In the genomic region with DNA sequence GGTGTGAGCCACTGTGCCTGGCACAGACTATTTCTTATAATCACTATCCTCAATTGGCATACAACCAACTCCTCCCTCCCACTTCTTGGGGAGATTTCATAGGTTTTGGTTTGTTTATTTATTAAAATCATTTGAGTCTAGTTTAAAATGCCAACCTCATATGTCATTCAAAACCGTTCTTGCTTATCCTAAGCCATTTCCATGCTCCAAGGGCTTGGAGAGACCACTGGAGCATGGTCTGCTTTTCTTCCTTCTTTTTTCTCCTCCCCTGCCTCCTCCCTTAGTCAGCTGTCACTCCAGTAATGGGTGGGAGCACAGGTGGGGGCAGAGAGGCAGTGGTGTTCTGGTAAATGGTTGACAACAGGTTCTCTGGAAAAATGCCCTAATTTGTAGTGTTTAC, we compare ENCODE assay signal across 35 cellular contexts. TPM values are rescaled to one million over a fixed set of nuclear protein-coding genes. Genes with fewer than 3 reads are reported as not detected.
"Had no signal": no experiment of that assay in that cellular context is flagged by ENCODE, and none has a peak within 500 bp of the region (broad histone marks: within the 10 kb centered on the region; RNA-seq: fewer than 3 reads in every experiment).

No MANE protein-coding gene starts in this region.

- DNase-seq: activated CD4-positive, alpha-beta memory T cell treated with anti-CD3 and anti-CD28 coated beads, Interleukin-2, amount 10 ng/mL, durations not matched to agents 7 days and 5 days; activated CD4-positive, alpha-beta T cell treated with anti-CD3 and anti-CD28 coated beads for 1 hour; activated CD4-positive, alpha-beta T cell treated with anti-CD3 and anti-CD28 coated beads for 4 hours; activated CD4-positive, alpha-beta T cell treated with anti-CD3 and anti-CD28 coated beads, Interleukin-2, amount 10 ng/mL, durations not matched to agents 7 days and 5 days; activated CD4-positive, alpha-beta T cell treated with anti-CD3 and anti-CD28 coated beads, Interleukin-2, amount 50 U/mL, for 4 hours; activated CD8-positive, alpha-beta memory T cell treated with anti-CD3 and anti-CD28 coated beads, Interleukin-2, amount 50 U/mL, for 48 hours; activated gamma-delta T cell; activated naive CD4-positive, alpha-beta T cell; activated naive CD4-positive, alpha-beta T cell treated with anti-CD3 and anti-CD28 coated beads, Interleukin-2, amount 10 ng/mL, durations not matched to agents 7 days and 5 days; activated T-cell treated with anti-CD3 and anti-CD28 coated beads for 4 hours; activated T-cell treated with anti-CD3 and anti-CD28 coated beads, Interleukin-2, amount 50 U/mL, for 24 hours; activated T-cell treated with anti-CD3 and anti-CD28 coated beads, Interleukin-2, amount 50 U/mL, for 72 hours; amniotic stem cell; anterior cingulate cortex; brain microvascular endothelial cell; dorsolateral prefrontal cortex; effector memory CD4-positive, alpha-beta T cell; endodermal cell; esophagus squamous epithelium; foreskin melanocyte; heart right ventricle; T-helper 2 cell had no signal

- H3K4me1 ChIP-seq: esophagus squamous epithelium, gastroesophageal sphincter, heart right ventricle had no signal

- H3K9me3 ChIP-seq: esophagus squamous epithelium, gastroesophageal sphincter, heart right ventricle had no signal

- H3K79me2 ChIP-seq: hepatocyte had no signal

- H3K4me3 Mint-ChIP-seq: activated CD4-positive, alpha-beta memory T cell treated with anti-CD3 and anti-CD28 coated beads, Interleukin-2, amount 10 ng/mL, durations not matched to agents 7 days and 5 days; activated CD4-positive, alpha-beta T cell treated with anti-CD3 and anti-CD28 coated beads, Interleukin-2, amount 10 ng/mL, durations not matched to agents 7 days and 5 days; activated naive CD4-positive, alpha-beta T cell treated with anti-CD3 and anti-CD28 coated beads, Interleukin-2, amount 10 ng/mL, durations not matched to agents 7 days and 5 days; activated naive CD8-positive, alpha-beta T cell; activated T-cell treated with anti-CD3 and anti-CD28 coated beads, Interleukin-2, amount 50 U/mL, for 24 hours; activated T-cell treated with anti-CD3 and anti-CD28 coated beads, Interleukin-2, amount 50 U/mL, for 72 hours; central memory CD8-positive, alpha-beta T cell; dendritic cell treated with granulocyte-macrophage colony-stimulating factor and Interleukin-4, amounts not matched to agents 40 ng/mL and 50 ng/mL, for 4 days; endodermal cell had no signal

- H2AFZ ChIP-seq: hepatocyte had no signal

- H3K4me1 Mint-ChIP-seq: activated CD4-positive, alpha-beta memory T cell treated with anti-CD3 and anti-CD28 coated beads, Interleukin-2, amount 10 ng/mL, durations not matched to agents 7 days and 5 days; activated CD4-positive, alpha-beta T cell treated with anti-CD3 and anti-CD28 coated beads, Interleukin-2, amount 10 ng/mL, durations not matched to agents 7 days and 5 days; activated naive CD4-positive, alpha-beta T cell treated with anti-CD3 and anti-CD28 coated beads, Interleukin-2, amount 10 ng/mL, durations not matched to agents 7 days and 5 days; central memory CD8-positive, alpha-beta T cell had no signal

- H3K4me3 ChIP-seq: coronary artery, dorsolateral prefrontal cortex, esophagus squamous epithelium, gastroesophageal sphincter, heart right ventricle, hepatocyte had no signal

- H3K9me3 Mint-ChIP-seq: activated CD4-positive, alpha-beta memory T cell treated with anti-CD3 and anti-CD28 coated beads, Interleukin-2, amount 10 ng/mL, durations not matched to agents 7 days and 5 days; activated CD4-positive, alpha-beta T cell treated with anti-CD3 and anti-CD28 coated beads, Interleukin-2, amount 10 ng/mL, durations not matched to agents 7 days and 5 days; activated naive CD4-positive, alpha-beta T cell treated with anti-CD3 and anti-CD28 coated beads, Interleukin-2, amount 10 ng/mL, durations not matched to agents 7 days and 5 days; activated T-cell treated with anti-CD3 and anti-CD28 coated beads, Interleukin-2, amount 50 U/mL, for 24 hours; central memory CD8-positive, alpha-beta T cell; dendritic cell treated with granulocyte-macrophage colony-stimulating factor and Interleukin-4, amounts not matched to agents 40 ng/mL and 50 ng/mL, for 4 days; endodermal cell had no signal

- H3K27ac ChIP-seq: brain microvascular endothelial cell, coronary artery, dorsolateral prefrontal cortex, esophagus squamous epithelium, gastroesophageal sphincter, heart right ventricle, hepatocyte had no signal

- H3K36me3 Mint-ChIP-seq: activated naive CD4-positive, alpha-beta T cell treated with anti-CD3 and anti-CD28 coated beads, Interleukin-2, amount 10 ng/mL, durations not matched to agents 7 days and 5 days; activated naive CD8-positive, alpha-beta T cell had no signal

- H3K27ac Mint-ChIP-seq: activated CD4-positive, alpha-beta memory T cell treated with anti-CD3 and anti-CD28 coated beads, Interleukin-2, amount 10 ng/mL, durations not matched to agents 7 days and 5 days; activated CD4-positive, alpha-beta T cell treated with anti-CD3 and anti-CD28 coated beads, Interleukin-2, amount 10 ng/mL, durations not matched to agents 7 days and 5 days; activated naive CD4-positive, alpha-beta T cell treated with anti-CD3 and anti-CD28 coated beads, Interleukin-2, amount 10 ng/mL, durations not matched to agents 7 days and 5 days; activated naive CD8-positive, alpha-beta T cell; activated T-cell treated with anti-CD3 and anti-CD28 coated beads, Interleukin-2, amount 50 U/mL, for 24 hours; activated T-cell treated with anti-CD3 and anti-CD28 coated beads, Interleukin-2, amount 50 U/mL, for 72 hours; dendritic cell treated with granulocyte-macrophage colony-stimulating factor and Interleukin-4, amounts not matched to agents 40 ng/mL and 50 ng/mL, for 4 days; endodermal cell had no signal

- H3K4me2 ChIP-seq: hepatocyte had no signal

- ATAC-seq: activated T-cell treated with anti-CD3 and anti-CD28 coated beads, Interleukin-2, amount 50 U/mL, for 72 hours; gastroesophageal sphincter; heart right ventricle had no signal

- H3K27me3 ChIP-seq: brain microvascular endothelial cell had no signal

RNA-seq across cellular contexts. Expression of a gene that starts 20.4 kb away (rescaled TPM):
- total RNA-seq: activated CD4-positive, alpha-beta memory T cell treated with anti-CD3 and anti-CD28 coated beads, Interleukin-2, amount 10 ng/mL, durations not matched to agents 7 days and 5 days; activated CD4-positive, alpha-beta T cell treated with anti-CD3 and anti-CD28 coated beads, Interleukin-2, amount 10 ng/mL, durations not matched to agents 7 days and 5 days; activated T-cell treated with anti-CD3 and anti-CD28 coated beads, Interleukin-2, amount 50 U/mL, for 72 hours had no signal

RNA-seq across cellular contexts. Expression of a gene that starts 41.8 kb away (rescaled TPM):
- total RNA-seq: activated CD4-positive, alpha-beta memory T cell treated with anti-CD3 and anti-CD28 coated beads, Interleukin-2, amount 10 ng/mL, durations not matched to agents 7 days and 5 days; activated CD4-positive, alpha-beta T cell treated with anti-CD3 and anti-CD28 coated beads, Interleukin-2, amount 10 ng/mL, durations not matched to agents 7 days and 5 days; activated T-cell treated with anti-CD3 and anti-CD28 coated beads, Interleukin-2, amount 50 U/mL, for 72 hours; astrocyte; bronchial epithelial cell; cardiac septum; cerebellum; dorsolateral prefrontal cortex; endodermal cell; esophagus squamous epithelium; fibroblast of lung; fibroblast of villous mesenchyme; gastroesophageal sphincter; glomerular endothelial cell; heart right ventricle; hepatocyte had no signal
